1 cellular context compared by ENCODE assay signal in the genomic region with DNA sequence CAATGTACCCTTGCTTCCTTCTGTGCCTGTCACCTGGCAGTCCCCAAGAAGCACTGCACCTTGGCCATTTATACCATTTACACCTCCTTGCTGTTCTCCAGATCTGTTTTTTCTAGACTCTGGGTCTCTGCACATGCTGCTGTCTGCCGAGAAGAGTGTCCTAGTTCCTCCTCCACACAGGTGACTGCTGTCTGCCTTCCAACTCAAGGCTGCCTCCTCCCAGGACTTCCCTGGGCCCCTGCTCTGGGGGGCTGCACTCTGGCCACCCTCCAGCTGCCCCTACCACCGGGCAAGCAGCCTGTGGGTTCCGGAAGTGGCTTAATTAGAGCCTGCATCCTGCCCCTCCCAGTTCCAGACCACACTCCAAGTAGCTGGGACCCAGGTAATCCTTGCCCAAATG.
TF ChIP-seq lines count a peak whose summit lies in the region.

No MANE protein-coding gene starts in this region.

TF ChIP-seq in HEK293, 187 proteins besides CTCF, POLR2A, EP300 and RAD21 (continued from another document):
- TF ChIP-seq ZNF146 (tag by site-specific recombination; IDR thresholded peaks at IDR 0.05), result no peak
- TF ChIP-seq PRDM1 (tag by site-specific recombination; IDR thresholded peaks at IDR 0.05), result no peak
- no peak for TF ChIP-seq ZNF658 (tag by site-specific recombination; IDR thresholded peaks at IDR 0.05)
- TF ChIP-seq ZNF157 (tag by site-specific recombination; IDR thresholded peaks at IDR 0.05), result no peak
- no peak for TF ChIP-seq ZNF596 (tag by site-specific recombination; IDR thresholded peaks at IDR 0.05)
- no peak for TF ChIP-seq ZNF837 (tag by site-specific recombination; IDR thresholded peaks at IDR 0.05)
- TF ChIP-seq SETDB1 (IDR thresholded peaks at IDR 0.05; ENCODE audit: insufficient read length, low read length), result no peak
- TF ChIP-seq ZNF37A (tag by site-specific recombination; IDR thresholded peaks at IDR 0.05), result no peak
- no peak for TF ChIP-seq ZNF10 (tag by site-specific recombination; IDR thresholded peaks at IDR 0.05)
- TF ChIP-seq ZNF791 (tag by site-specific recombination; IDR thresholded peaks at IDR 0.05), result no peak
- TF ChIP-seq ZNF169 (tag by site-specific recombination; IDR thresholded peaks at IDR 0.05), result no peak
